Comparison of ENCODE assay signal across 29 cellular contexts in the genomic region with DNA sequence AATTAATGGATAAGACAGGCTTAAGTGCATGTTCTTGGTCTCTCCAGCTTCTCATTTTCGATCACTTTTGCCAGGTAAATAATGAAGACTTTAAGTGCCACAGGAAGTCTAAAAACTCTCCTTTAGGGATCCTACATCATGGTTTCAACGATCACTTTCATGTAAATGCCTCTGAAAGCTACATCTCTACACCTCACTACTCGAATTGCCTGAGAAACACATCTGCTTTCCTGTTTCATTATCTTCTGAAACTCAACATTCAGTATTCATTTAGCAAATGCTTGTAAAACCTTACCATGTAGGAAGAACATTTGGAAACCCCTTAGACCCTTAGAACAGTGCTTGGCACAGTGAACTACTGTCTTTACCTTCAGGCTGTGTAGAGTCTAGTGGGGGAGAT. TPM values are rescaled to one million over a fixed set of nuclear protein-coding genes. Genes with fewer than 3 reads are reported as not detected.
"Had no signal": no experiment of that assay in that cellular context is flagged by ENCODE, and none has a peak within 500 bp of the region (broad histone marks: within the 10 kb centered on the region; RNA-seq: fewer than 3 reads in every experiment).

No MANE protein-coding gene starts in this region.

- H3K27me3 ChIP-seq: adrenal gland, body of pancreas, esophagus muscularis mucosa, foreskin keratinocyte, left lung, tibial artery, upper lobe of right lung had no signal

- H3K27ac Mint-ChIP-seq: activated CD8-positive, alpha-beta T cell treated with anti-CD3 and anti-CD28 coated beads, Interleukin-2, amount 10 ng/mL, durations not matched to agents 7 days and 5 days; activated naive CD4-positive, alpha-beta T cell treated with anti-CD3 and anti-CD28 coated beads for 36 hours; activated naive CD8-positive, alpha-beta T cell treated with anti-CD3 and anti-CD28 coated beads for 36 hours; nephron; stimulated activated naive B cell treated with anti-CD40 and anti-IgM and Interleukin-4, amounts not matched to agents 10 μg/mL and 1 μg/mL and 100 μg/mL, for 72 hours; WTC11 had no signal

- ATAC-seq: activated CD8-positive, alpha-beta T cell treated with anti-CD3 and anti-CD28 coated beads, Interleukin-2, amount 10 ng/mL, durations not matched to agents 7 days and 5 days; body of pancreas; foreskin keratinocyte; right cardiac atrium; stimulated activated naive B cell treated with anti-CD40 and anti-IgM and Interleukin-4, amounts not matched to agents 10 μg/mL and 1 μg/mL and 100 μg/mL, for 72 hours; upper lobe of right lung; WTC11 had no signal

- H3K9me3 ChIP-seq: adrenal gland, body of pancreas, esophagus muscularis mucosa, left lung, lower lobe of right lung, stomach, tibial artery, upper lobe of right lung had no signal

- FAIRE-seq: colon had no signal

- DNase-seq: activated CD4-positive, alpha-beta T cell treated with anti-CD3 and anti-CD28 coated beads for 1 hour; activated CD4-positive, alpha-beta T cell treated with anti-CD3 and anti-CD28 coated beads, Interleukin-2, amount 50 U/mL, for 1 hour; activated CD8-positive, alpha-beta T cell treated with anti-CD3 and anti-CD28 coated beads, Interleukin-2, amount 10 ng/mL, durations not matched to agents 7 days and 5 days; activated effector memory CD4-positive, alpha-beta T cell treated with Interleukin-2 at 50 U/mL for 16 hours; activated naive CD4-positive, alpha-beta T cell treated with anti-CD3 and anti-CD28 coated beads for 36 hours; activated naive CD8-positive, alpha-beta T cell treated with anti-CD3 and anti-CD28 coated beads for 36 hours; activated T-cell treated with anti-CD3 and anti-CD28 coated beads for 4 hours; adrenal gland; aorta; body of pancreas; dermis blood vessel endothelial cell; effector CD4-positive, alpha-beta T cell; foreskin keratinocyte; kidney glomerular epithelial cell; left lung; lower lobe of right lung; posterior cingulate gyrus; right cardiac atrium; stimulated activated CD4-positive, alpha-beta T cell treated with anti-CD3 and anti-CD28 coated beads, Interleukin-15, amount 100 ng/mL, for 24 hours; stimulated activated CD4-positive, alpha-beta T cell treated with anti-CD3 and anti-CD28 coated beads, Interleukin-2, amount 100 ng/mL, for 24 hours; stimulated activated naive B cell treated with anti-CD40 and anti-IgM and Interleukin-4, amounts not matched to agents 10 μg/mL and 1 μg/mL and 100 μg/mL, for 72 hours; stomach; T-helper 2 cell; tibial artery; upper lobe of right lung had no signal

- H3K27ac ChIP-seq: adrenal gland, body of pancreas, esophagus muscularis mucosa, foreskin keratinocyte, left lung, lower lobe of right lung, stomach, tibial artery, upper lobe of right lung had no signal

- H3K9me3 Mint-ChIP-seq: activated naive CD4-positive, alpha-beta T cell treated with anti-CD3 and anti-CD28 coated beads for 36 hours; activated naive CD8-positive, alpha-beta T cell treated with anti-CD3 and anti-CD28 coated beads for 36 hours had no signal

- H3K4me3 Mint-ChIP-seq: activated CD8-positive, alpha-beta T cell treated with anti-CD3 and anti-CD28 coated beads, Interleukin-2, amount 10 ng/mL, durations not matched to agents 7 days and 5 days; activated naive CD4-positive, alpha-beta T cell treated with anti-CD3 and anti-CD28 coated beads for 36 hours; activated naive CD8-positive, alpha-beta T cell treated with anti-CD3 and anti-CD28 coated beads for 36 hours; nephron; stimulated activated naive B cell treated with anti-CD40 and anti-IgM and Interleukin-4, amounts not matched to agents 10 μg/mL and 1 μg/mL and 100 μg/mL, for 72 hours; WTC11 had no signal

- H3K36me3 ChIP-seq: adrenal gland, esophagus muscularis mucosa, left lung, lower lobe of right lung, stomach, tibial artery, upper lobe of right lung had no signal

- H3K4me3 ChIP-seq: adrenal gland, body of pancreas, esophagus muscularis mucosa, left lung, lower lobe of right lung, stomach, tibial artery, upper lobe of right lung had no signal

- H3K36me3 Mint-ChIP-seq: activated naive CD8-positive, alpha-beta T cell treated with anti-CD3 and anti-CD28 coated beads for 36 hours; stimulated activated naive B cell treated with anti-CD40 and anti-IgM and Interleukin-4, amounts not matched to agents 10 μg/mL and 1 μg/mL and 100 μg/mL, for 72 hours had no signal

- H3K4me1 Mint-ChIP-seq: activated naive CD8-positive, alpha-beta T cell treated with anti-CD3 and anti-CD28 coated beads for 36 hours; nephron; stimulated activated naive B cell treated with anti-CD40 and anti-IgM and Interleukin-4, amounts not matched to agents 10 μg/mL and 1 μg/mL and 100 μg/mL, for 72 hours; WTC11 had no signal

- H3K4me1 ChIP-seq: adrenal gland, body of pancreas, foreskin keratinocyte, left lung, lower lobe of right lung, tibial artery, upper lobe of right lung had no signal

RNA-seq across cellular contexts. Expression of gene THAP10, which starts 16.2 kb away (rescaled TPM):
- total RNA-seq: activated CD8-positive, alpha-beta T cell treated with anti-CD3 and anti-CD28 coated beads, Interleukin-2, amount 10 ng/mL, durations not matched to agents 7 days and 5 days; activated naive CD4-positive, alpha-beta T cell treated with anti-CD3 and anti-CD28 coated beads for 36 hours had no signal

RNA-seq across cellular contexts. Expression of gene LRRC49, which starts 16.6 kb away (rescaled TPM):
- total RNA-seq: activated CD8-positive, alpha-beta T cell treated with anti-CD3 and anti-CD28 coated beads, Interleukin-2, amount 10 ng/mL, durations not matched to agents 7 days and 5 days; activated naive CD4-positive, alpha-beta T cell treated with anti-CD3 and anti-CD28 coated beads for 36 hours had no signal

RNA-seq across cellular contexts. Expression of gene LARP6, which starts 22.1 kb away (rescaled TPM):
- total RNA-seq: activated CD8-positive, alpha-beta T cell treated with anti-CD3 and anti-CD28 coated beads, Interleukin-2, amount 10 ng/mL, durations not matched to agents 7 days and 5 days; activated naive CD4-positive, alpha-beta T cell treated with anti-CD3 and anti-CD28 coated beads for 36 hours had no signal
